8 cellular contexts compared by ENCODE assay signal in the genomic region with DNA sequence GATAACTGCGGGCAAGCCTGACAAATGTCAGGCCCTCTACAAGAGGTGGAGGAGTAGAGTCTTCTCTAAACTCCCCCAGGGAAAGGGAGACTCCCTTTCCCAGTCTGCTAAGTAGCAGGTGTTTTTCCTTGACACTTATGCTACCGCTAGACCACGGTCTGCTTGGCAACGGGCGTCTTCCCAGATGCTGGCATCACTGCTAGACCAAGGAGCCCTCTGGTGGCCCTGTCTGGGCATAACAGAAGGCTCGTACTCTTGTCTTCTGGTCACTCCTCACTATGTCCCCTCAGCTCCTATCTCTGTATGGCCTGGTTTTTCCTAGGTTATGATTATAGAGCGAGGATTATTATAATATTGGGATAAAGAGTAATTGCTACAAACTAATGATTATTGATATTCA. TPM values are rescaled to one million over a fixed set of nuclear protein-coding genes. Genes with fewer than 3 reads are reported as not detected.
DNase-seq lines count a peak whose midpoint lies in the region; ATAC-seq, FAIRE-seq and TF ChIP-seq lines count a peak whose summit lies in the region.
"Not testable (repeated sequence)": the region's sequence is repeated elsewhere in the genome, so short reads cannot be mapped to it uniquely, and the experiment has no call there.

No MANE protein-coding gene starts in this region.

- not testable (repeated sequence) for H3K27ac Mint-ChIP-seq in activated naive CD8-positive, alpha-beta T cell treated with anti-CD3 and anti-CD28 coated beads, Interleukin-2, amount 50 U/mL, for 24 hours

- H3K9ac ChIP-seq in endothelial cell of umbilical vein (replicated peaks; ENCODE audit: extremely low read depth, insufficient read depth, low read length) = not testable (repeated sequence)

- not testable (repeated sequence) for H3K9me3 ChIP-seq in DOHH2 (ENCODE audit: control insufficient read depth, insufficient read depth, low read length); RWPE2 (ENCODE audit: severe bottlenecking); endothelial cell of umbilical vein (replicated peaks; ENCODE audit: control insufficient read depth, insufficient read depth, low read length); upper lobe of right lung

- H3K4me1 Mint-ChIP-seq in activated naive CD8-positive, alpha-beta T cell treated with anti-CD3 and anti-CD28 coated beads, Interleukin-2, amount 50 U/mL, for 24 hours = not testable (repeated sequence)

- H3K36me3 Mint-ChIP-seq in activated naive CD8-positive, alpha-beta T cell treated with anti-CD3 and anti-CD28 coated beads, Interleukin-2, amount 50 U/mL, for 24 hours (ENCODE audit: low read depth) = peaks cover 10% of the 10 kb centered on the region

- intact Hi-C loops in endothelial cell of umbilical vein (cut with micrococcal nuclease) (loop anchor here (1.0 kb wide), 1 partner anchor 165 kb away; no protein-coding TSS in a partner anchor), posterior cingulate gyrus (cut with DNase I) (loop anchor here (10.0 kb wide), 1 partner anchor 222 kb away; no protein-coding TSS in a partner anchor)
- intact Hi-C loops in upper lobe of right lung (cut with DNase I) = not testable (repeated sequence)

- not testable (repeated sequence) for H3K36me3 ChIP-seq in DOHH2 (ENCODE audit: control insufficient read depth, low read length); RWPE2 (ENCODE audit: low read depth)
- peaks cover 0 to 17% of the 10 kb centered on the region in 2 experiments for H3K36me3 ChIP-seq in endothelial cell of umbilical vein (ENCODE audit: control insufficient read depth in 2 of 2, extremely low read depth in 1 of 2, insufficient read depth in 2 of 2, low read length in 2 of 2)
- H3K36me3 ChIP-seq in upper lobe of right lung = peaks cover 22% of the 10 kb centered on the region

- not testable (repeated sequence) for H3F3A ChIP-seq in DOHH2 (ENCODE audit: control insufficient read depth, insufficient read depth)

- ATAC-seq in RWPE2 (ENCODE audit: low read depth); activated naive CD8-positive, alpha-beta T cell treated with anti-CD3 and anti-CD28 coated beads, Interleukin-2, amount 50 U/mL, for 24 hours; upper lobe of right lung: not testable (repeated sequence)

- CTCF ChIA-PET in endothelial cell of umbilical vein (lab: Charles Lee) = interaction anchor here (1.0 to 2.5 kb wide), 6 partner anchors 22 to 230 kb away, joined by 3 to 27 read pairs (median 8); no protein-coding TSS in a partner anchor

- H3K4me3 Mint-ChIP-seq in activated naive CD8-positive, alpha-beta T cell treated with anti-CD3 and anti-CD28 coated beads, Interleukin-2, amount 50 U/mL, for 24 hours = not testable (repeated sequence)

- not testable (repeated sequence) for BruUV-seq in endothelial cell of umbilical vein (replicated peaks; lab: Mats Ljungman, UMichigan)

- peak; percentile 26 for TF ChIP-seq CTCF in DOHH2 (IDR thresholded peaks at IDR 0.05; ENCODE audit: low read depth, low read length, poor library complexity, severe bottlenecking)
- TF ChIP-seq CTCF in RWPE2 (IDR thresholded peaks at IDR 0.05; ENCODE audit: poor library complexity, severe bottlenecking) = peak; percentile 47
- peak; percentile 14 to 41 for TF ChIP-seq CTCF in endothelial cell of umbilical vein (IDR thresholded peaks at IDR 0.05; ENCODE audit: extremely low read depth in 1 of 2, insufficient read depth in 1 of 2, low read depth in 1 of 2, low read length in 2 of 2)
- TF ChIP-seq CTCF in upper lobe of right lung (IDR thresholded peaks at IDR 0.05) = peak; percentile 47

- not testable (repeated sequence) for H3K9me1 ChIP-seq in endothelial cell of umbilical vein (replicated peaks; ENCODE audit: control insufficient read depth, extremely low read depth, insufficient read depth, low read length)

- not testable (repeated sequence) for H3K9me2 ChIP-seq in DOHH2 (replicated peaks; ENCODE audit: control insufficient read depth, low read length)

- peak; percentile 69 for FAIRE-seq in endothelial cell of umbilical vein (lab: Jason Lieb, UNC)

- H3K27ac ChIP-seq in DOHH2 (ENCODE audit: low read depth, low read length); RWPE2 (ENCODE audit: poor library complexity, severe bottlenecking); endothelial cell of umbilical vein (ENCODE audit: insufficient read depth, low read depth, low read length); upper lobe of right lung: not testable (repeated sequence)

- not testable (repeated sequence) for H4K20me1 ChIP-seq in DOHH2 (ENCODE audit: control insufficient read depth, insufficient read depth, low read depth, low read length); endothelial cell of umbilical vein (replicated peaks; ENCODE audit: control insufficient read depth, extremely low read depth, insufficient read depth, low read length)

- not testable (repeated sequence) for H3K27me3 ChIP-seq in DOHH2 (ENCODE audit: control insufficient read depth, low read length); RWPE2 (ENCODE audit: insufficient read depth, poor library complexity, severe bottlenecking); endothelial cell of umbilical vein (ENCODE audit: control insufficient read depth in 2 of 2, insufficient read depth in 2 of 2, low read length in 2 of 2); upper lobe of right lung

- TF ChIP-seq EP300 in Ishikawa (IDR thresholded peaks at IDR 0.05; ENCODE audit: borderline replicate concordance) = not testable (repeated sequence)

- peak; percentile 62; the same call in 1 of the 2 replicates for TF ChIP-seq RAD21 in Ishikawa (IDR thresholded peaks at IDR 0.05; ENCODE audit: low read depth)

- not testable (repeated sequence) for TF ChIP-seq POLR2A in endothelial cell of umbilical vein (IDR thresholded peaks at IDR 0.05; ENCODE audit: low read depth, low read length)

- H3K4me1 ChIP-seq in DOHH2 (ENCODE audit: control insufficient read depth, low read length) (peaks cover 19% of the 10 kb centered on the region), endothelial cell of umbilical vein (ENCODE audit: control insufficient read depth, extremely low read depth, insufficient read depth, low read length) (peaks cover 11% of the 10 kb centered on the region), upper lobe of right lung (peaks cover 12% of the 10 kb centered on the region)
- not testable (repeated sequence) for H3K4me1 ChIP-seq in RWPE2 (ENCODE audit: insufficient read depth, poor library complexity, severe bottlenecking)

- H3K4me2 ChIP-seq in DOHH2 (ENCODE audit: low read length); endothelial cell of umbilical vein (ENCODE audit: insufficient read depth, low read length): not testable (repeated sequence)

- dilution Hi-C loops in endothelial cell of umbilical vein (cut with MboI; ENCODE audit: extremely low pct_ligation_motif_present, low sequenced_read_pairs) = not testable (repeated sequence)

- POLR2A ChIA-PET in endothelial cell of umbilical vein (lab: Charles Lee) = not testable (repeated sequence)

- not testable (repeated sequence) for H2AFZ ChIP-seq in endothelial cell of umbilical vein (ENCODE audit: low read depth, low read length)

- not testable (repeated sequence) for H3K9me3 Mint-ChIP-seq in activated naive CD8-positive, alpha-beta T cell treated with anti-CD3 and anti-CD28 coated beads, Interleukin-2, amount 50 U/mL, for 24 hours

- H3K4me3 ChIP-seq in DOHH2 (ENCODE audit: low read length); RWPE2 (ENCODE audit: severe bottlenecking); endothelial cell of umbilical vein (replicated peaks in 1 of 3; ENCODE audit: insufficient read depth in 1 of 3, low read depth in 1 of 3, low read length in 3 of 3); upper lobe of right lung: not testable (repeated sequence)

- H3K79me2 ChIP-seq in DOHH2 (ENCODE audit: control insufficient read depth, low read length); endothelial cell of umbilical vein (ENCODE audit: control insufficient read depth, insufficient read depth, low read length): not testable (repeated sequence)

- DNase-seq in RWPE2 (ENCODE audit: low spot score); upper lobe of right lung: not testable (repeated sequence)
- DNase-seq in activated naive CD8-positive, alpha-beta T cell treated with anti-CD3 and anti-CD28 coated beads, Interleukin-2, amount 50 U/mL, for 24 hours = peak; percentile 25
- DNase-seq in endothelial cell of umbilical vein (ENCODE audit: low read depth, low spot score) (peak; percentile 16), iris pigment epithelial cell (ENCODE audit: low read depth) (peak; percentile 33), posterior cingulate gyrus (peak; percentile 45 to 96 (median 80))

- not testable (repeated sequence) for H3K27me3 Mint-ChIP-seq in activated naive CD8-positive, alpha-beta T cell treated with anti-CD3 and anti-CD28 coated beads, Interleukin-2, amount 50 U/mL, for 24 hours

RNA-seq across cellular contexts. Expression of gene ACOX3, which starts 33.6 kb away (rescaled TPM):
- 25.6 and 26.3 TPM in 2 replicates for total RNA-seq in endothelial cell of umbilical vein
- 10.6 and 13.0 TPM in 2 replicates for polyA plus RNA-seq in endothelial cell of umbilical vein
- polyA plus RNA-seq in endothelial cell of umbilical vein (2011; cell fraction: cytosol; rRNA removed) = 10.6 and 11.2 TPM in 2 replicates
- polyA plus RNA-seq in endothelial cell of umbilical vein (2011; cell fraction: nucleus; rRNA removed) = 28.3 and 29.2 TPM in 2 replicates
- polyA plus RNA-seq in endothelial cell of umbilical vein (2012) = 22.9 and 25.7 TPM in 2 replicates
- polyA minus RNA-seq in endothelial cell of umbilical vein = 10.0 and 11.8 TPM in 2 replicates
- 1.1 TPM for polyA minus RNA-seq in endothelial cell of umbilical vein (2011; cell fraction: cytosol; rRNA and poly(A)+ RNA removed)
- polyA minus RNA-seq in endothelial cell of umbilical vein (2011; cell fraction: nucleus; rRNA and poly(A)+ RNA removed) = 15.6 and 18.8 TPM in 2 replicates
- total RNA-seq in upper lobe of right lung = 21.6 TPM

RNA-seq across cellular contexts. Expression of gene TRMT44, which starts 33.7 kb away (rescaled TPM):
- total RNA-seq in endothelial cell of umbilical vein (17.3 and 20.7 TPM in 2 replicates), upper lobe of right lung (24.2 TPM)
- polyA plus RNA-seq in endothelial cell of umbilical vein = 10.4 and 10.6 TPM in 2 replicates
- polyA plus RNA-seq in endothelial cell of umbilical vein (2011; cell fraction: cytosol; rRNA removed) = 6.7 and 9.2 TPM in 2 replicates
- 29.7 and 32.7 TPM in 2 replicates for polyA plus RNA-seq in endothelial cell of umbilical vein (2011; cell fraction: nucleus; rRNA removed)
- 8.9 and 9.1 TPM in 2 replicates for polyA plus RNA-seq in endothelial cell of umbilical vein (2012)
- 14.2 and 14.3 TPM in 2 replicates for polyA minus RNA-seq in endothelial cell of umbilical vein
- 10.4 TPM for polyA minus RNA-seq in endothelial cell of umbilical vein (2011; cell fraction: cytosol; rRNA and poly(A)+ RNA removed)
- 22.2 and 37.1 TPM in 2 replicates for polyA minus RNA-seq in endothelial cell of umbilical vein (2011; cell fraction: nucleus; rRNA and poly(A)+ RNA removed)
